ENCODE assay signal across 8 cellular contexts in genomic region chr22:17629167-17629489, GRCh38. TPM values are rescaled to one million over a fixed set of nuclear protein-coding genes. Genes with fewer than 3 reads are reported as not detected.
DNase-seq lines count a peak whose midpoint lies in the region; ATAC-seq and TF ChIP-seq lines count a peak whose summit lies in the region.

No MANE protein-coding gene starts in this region.

- peak overlapping the region; percentile 99 for H3K4me3 ChIP-seq in thoracic aorta

- DNase-seq in T-helper 2 cell treated with Interferon-gamma antibody and Interleukin-4, amounts not matched to agents 5 μg/mL and 100 μg/mL, for 36 hours (ENCODE audit: low spot score) = no peak
- no peak for DNase-seq in T-helper 2 cell
- DNase-seq in left colon = no peak
- DNase-seq in thoracic aorta (ENCODE audit: low spot score) = no peak
- DNase-seq in NCI-H1092 (lab: John Stamatoyannopoulos, UW) = no peak
- no peak for DNase-seq in COR-L47 (lab: John Stamatoyannopoulos, UW)
- no peak for DNase-seq in activated CD4-positive, CD25-positive, alpha-beta regulatory T cell treated with anti-CD3 and anti-CD28 coated beads, Interleukin-2, amount 50 U/mL, for 72 hours

- peak overlapping the region; percentile 90 for H3K4me3 Mint-ChIP-seq in T-helper 2 cell treated with Interferon-gamma antibody and Interleukin-4, amounts not matched to agents 5 μg/mL and 100 μg/mL, for 36 hours

- H3K4me1 ChIP-seq in thoracic aorta (ENCODE audit: control insufficient read depth in 1 of 2, low read depth in 2 of 2) = peaks cover 17 to 25% of the 10 kb centered on the region in 2 donors

- H3K36me3 Mint-ChIP-seq in T-helper 2 cell treated with Interferon-gamma antibody and Interleukin-4, amounts not matched to agents 5 μg/mL and 100 μg/mL, for 36 hours (ENCODE audit: low read depth) = peaks cover 8% of the 10 kb centered on the region

- peaks cover 3% of the 10 kb centered on the region for H3K4me1 Mint-ChIP-seq in T-helper 2 cell treated with Interferon-gamma antibody and Interleukin-4, amounts not matched to agents 5 μg/mL and 100 μg/mL, for 36 hours (ENCODE audit: low read depth)

- H3K9me3 ChIP-seq in thoracic aorta = no peaks in the 10 kb centered on the region

- ATAC-seq in left colon (peak; percentile 36), thoracic aorta (ENCODE audit: insufficient number of reproducible peaks, low FRiP score, low read depth) (no peak)

- H3K27ac ChIP-seq in angular gyrus (ENCODE audit: low read depth, low read length) = peak overlapping the region; percentile 97
- peak overlapping the region; percentile 87 to 95 for H3K27ac ChIP-seq in thoracic aorta

- no peaks in the 10 kb centered on the region for H3K27me3 Mint-ChIP-seq in T-helper 2 cell treated with Interferon-gamma antibody and Interleukin-4, amounts not matched to agents 5 μg/mL and 100 μg/mL, for 36 hours (ENCODE audit: low read depth)

- TF ChIP-seq CTCF in thoracic aorta (IDR thresholded peaks at IDR 0.05) = no peak

- no peaks in the 10 kb centered on the region for H3K36me3 ChIP-seq in thoracic aorta

- intact Hi-C loops in left colon (cut with DNase I, micrococcal nuclease) = no loop called here

- H3K27ac Mint-ChIP-seq in T-helper 2 cell treated with Interferon-gamma antibody and Interleukin-4, amounts not matched to agents 5 μg/mL and 100 μg/mL, for 36 hours = peak overlapping the region; percentile 84

- no peaks in the 10 kb centered on the region for H3K27me3 ChIP-seq in thoracic aorta (replicated peaks; ENCODE audit: insufficient read depth)

- no peaks in the 10 kb centered on the region for H3K9me3 Mint-ChIP-seq in T-helper 2 cell treated with Interferon-gamma antibody and Interleukin-4, amounts not matched to agents 5 μg/mL and 100 μg/mL, for 36 hours

RNA-seq across cellular contexts. Expression of gene ATP6V1E1, which starts 0.6 kb away (rescaled TPM):
- total RNA-seq in left colon (100 to 1,000 TPM; 100 to 102 TPM), thoracic aorta (100 to 1,000 TPM; 102 to 124 TPM)

RNA-seq across cellular contexts. Expression of gene BCL2L13, which starts 9.4 kb away (rescaled TPM):
- 10 to 100 TPM; 49.8 to 54.6 TPM for total RNA-seq in left colon
- 10 to 100 TPM; 38.0 to 43.4 TPM for total RNA-seq in thoracic aorta
